ENCODE assay signal across 9 cellular contexts in genomic region chr17:63997341-63998048, GRCh38. TPM values are rescaled to one million over a fixed set of nuclear protein-coding genes. Genes with fewer than 3 reads are reported as not detected.
A peak's percentile ranks its signal among the peaks of the same experiment; 100 is the strongest.
DNase-seq lines count a peak whose midpoint lies in the region; TF ChIP-seq lines count a peak whose summit lies in the region.
"Had no signal": no experiment of that assay in that cellular context is flagged by ENCODE, and none has a peak within 500 bp of the region (broad histone marks: within the 10 kb centered on the region; RNA-seq: fewer than 3 reads in every experiment).

No MANE protein-coding gene starts in this region.

- H3K27ac ChIP-seq in BLaER1 (peak overlapping the region; percentile 3; the same call in 1 of the 2 replicates), OCI-LY1 (ENCODE audit: low read depth, low read length, poor library complexity, severe bottlenecking) (no peak overlapping the region), endodermal cell (ENCODE audit: low read depth, low read length) (no peak overlapping the region)

- H4K20me1 ChIP-seq in BLaER1 = peaks cover 8% of the 10 kb centered on the region; the same call in 1 of the 2 replicates
- H4K20me1 ChIP-seq in OCI-LY1 (ENCODE audit: insufficient read depth, low read length) = no peaks in the 10 kb centered on the region

- H2AFZ ChIP-seq in OCI-LY1 (ENCODE audit: low read length) (no peak overlapping the region), neuron (ENCODE audit: low read depth, low read length) (peak overlapping the region; percentile 94)

- DNase-seq in endodermal cell (no peak), SHP77 (lab: John Stamatoyannopoulos, UW) (no peak), amygdala (lab: John Stamatoyannopoulos, UW) (no peak), Kasumi-1 (lab: John Stamatoyannopoulos, UW) (no peak)
- no peak for DNase-seq in stimulated activated CD4-positive, alpha-beta T cell treated with anti-CD3 and anti-CD28 coated beads, Interleukin-2, amount 100 ng/mL, for 48 hours

- H3K4me1 Mint-ChIP-seq in endodermal cell = peaks cover 3% of the 10 kb centered on the region

- no peaks in the 10 kb centered on the region for H3K9me3 ChIP-seq in BLaER1
- H3K9me3 ChIP-seq in OCI-LY1 (ENCODE audit: low read length) = no peaks in the 10 kb centered on the region
- H3K9me3 ChIP-seq in endodermal cell (ENCODE audit: control insufficient read depth, low read length) = no peaks in the 10 kb centered on the region
- no peaks in the 10 kb centered on the region for H3K9me3 ChIP-seq in neuron (ENCODE audit: low read length)

- peaks cover 59% of the 10 kb centered on the region for H3K27me3 Mint-ChIP-seq in endodermal cell (ENCODE audit: insufficient read depth)

- H3K9ac ChIP-seq in BLaER1 (peak overlapping the region; percentile 58), OCI-LY1 (ENCODE audit: low read length) (no peak overlapping the region; the same call in 1 of the 2 replicates), endodermal cell (ENCODE audit: extremely low read depth, low read length, poor library complexity, severe bottlenecking) (no peak overlapping the region)

- H3K36me3 Mint-ChIP-seq in endodermal cell (ENCODE audit: low read depth) = no peaks in the 10 kb centered on the region

- H3K27ac Mint-ChIP-seq in endodermal cell = no peak overlapping the region

- TF ChIP-seq CTCF in OCI-LY1 (IDR thresholded peaks at IDR 0.05; ENCODE audit: low read length) = no peak
- TF ChIP-seq CTCF in endodermal cell (conservative IDR thresholded peaks at IDR 0.05) = no peak

- H3K27me3 ChIP-seq in BLaER1 (no peaks in the 10 kb centered on the region), OCI-LY1 (ENCODE audit: insufficient read depth, low read length) (peaks cover 12% of the 10 kb centered on the region), endodermal cell (ENCODE audit: control insufficient read depth, insufficient read depth, low read length, poor library complexity, severe bottlenecking) (peaks cover 41% of the 10 kb centered on the region), neuron (ENCODE audit: insufficient read depth, low read length) (peaks cover 15% of the 10 kb centered on the region)

- no peaks in the 10 kb centered on the region for H3K9me2 ChIP-seq in OCI-LY1 (ENCODE audit: low read depth, low read length)

- no peaks in the 10 kb centered on the region for H3K79me2 ChIP-seq in OCI-LY1 (ENCODE audit: insufficient read depth, low read length)

- H3K36me3 ChIP-seq in BLaER1 (peaks cover 16% of the 10 kb centered on the region), OCI-LY1 (ENCODE audit: insufficient read depth, low read length) (peaks cover 11% of the 10 kb centered on the region), endodermal cell (ENCODE audit: control insufficient read depth, insufficient read depth, low read length) (no peaks in the 10 kb centered on the region), neuron (ENCODE audit: insufficient read depth, low read length) (no peaks in the 10 kb centered on the region)

- peak overlapping the region; percentile 72 for H3K4me3 ChIP-seq in BLaER1
- peak overlapping the region; percentile 61 for H3K4me3 ChIP-seq in OCI-LY1 (ENCODE audit: low read depth, low read length, poor library complexity, severe bottlenecking)
- H3K4me3 ChIP-seq in endodermal cell (ENCODE audit: low read length) = peak overlapping the region; percentile 90
- H3K4me3 ChIP-seq in neuron (ENCODE audit: low read length) = peak overlapping the region; percentile 62

- 19 to 28% methylated on average over 13 to 19 of the region's 19 CpGs for WGBS in endodermal cell (ENCODE audit: insufficient coverage in 1 of 2, insufficient read length in 1 of 2), 2 experiments

- H3F3A ChIP-seq in OCI-LY1 (ENCODE audit: insufficient read depth, low read length) = no peaks in the 10 kb centered on the region

- peak overlapping the region; percentile 79 for H3K4me3 Mint-ChIP-seq in endodermal cell

- H3K9me3 Mint-ChIP-seq in endodermal cell = no peaks in the 10 kb centered on the region

- H3K4me1 ChIP-seq in BLaER1 = peaks cover 79% of the 10 kb centered on the region
- peaks cover 16% of the 10 kb centered on the region for H3K4me1 ChIP-seq in OCI-LY1 (ENCODE audit: insufficient read depth, low read length, severe bottlenecking)
- H3K4me1 ChIP-seq in endodermal cell (ENCODE audit: control insufficient read depth, insufficient read depth, low read length) = no peaks in the 10 kb centered on the region
- H3K4me1 ChIP-seq in neuron (ENCODE audit: insufficient read depth, low read length) = no peaks in the 10 kb centered on the region

- peak overlapping the region; percentile 96 for H3K4me2 ChIP-seq in BLaER1
- H3K4me2 ChIP-seq in OCI-LY1 (ENCODE audit: low read length) = peak overlapping the region; percentile 79

RNA-seq across cellular contexts. Expression of gene PRR29, which starts 0.7 kb away (rescaled TPM):
- total RNA-seq in endodermal cell = 1 to 10 TPM; 3.3 to 6.1 TPM
- 1.6 TPM for polyA plus RNA-seq in endodermal cell (2013, experiment 1 of 2)
- polyA plus RNA-seq in endodermal cell (2013, experiment 2 of 2) = 1.7 TPM

RNA-seq across cellular contexts. Expression of gene ICAM2, which starts 22.9 kb away (rescaled TPM):
- total RNA-seq in endodermal cell = under 1 TPM in 1 of 2 donors, not detected in 1; 0.75 TPM
- polyA plus RNA-seq in endodermal cell (2013, experiment 1 of 2) = not detected
- polyA plus RNA-seq in endodermal cell (2013, experiment 2 of 2) = not detected

RNA-seq across cellular contexts. Expression of gene SCN4A, which starts 24.8 kb away (rescaled TPM):
- total RNA-seq in endodermal cell = 1 to 10 TPM; 3.9 to 4.4 TPM
- 2.5 TPM for polyA plus RNA-seq in endodermal cell (2013, experiment 1 of 2)
- polyA plus RNA-seq in endodermal cell (2013, experiment 2 of 2) = 2.1 TPM
- total RNA-seq: HT1080 had no signal
